ENCODE assay signal across 12 cellular contexts in genomic region chr13:110304256-110304655, GRCh38. TPM values are rescaled to one million over a fixed set of nuclear protein-coding genes. Genes with fewer than 3 reads are reported as not detected.
DNase-seq lines count a peak whose midpoint lies in the region; ATAC-seq and TF ChIP-seq lines count a peak whose summit lies in the region.
"Had no signal": no experiment of that assay in that cellular context is flagged by ENCODE, and none has a peak within 500 bp of the region (broad histone marks: within the 10 kb centered on the region; RNA-seq: fewer than 3 reads in every experiment).

No MANE protein-coding gene starts in this region.

- peaks cover 30% of the 10 kb centered on the region for H3K4me1 ChIP-seq in mammary epithelial cell (ENCODE audit: insufficient read depth, low read length)
- peaks cover 32% of the 10 kb centered on the region for H3K4me1 ChIP-seq in upper lobe of right lung

- peaks cover 5% of the 10 kb centered on the region for H3K36me3 Mint-ChIP-seq in MCF 10A (ENCODE audit: insufficient read depth, unreplicated experiment)
- H3K36me3 Mint-ChIP-seq in neural crest cell (ENCODE audit: low read depth), result no peaks in the 10 kb centered on the region

- H4K20me1 ChIP-seq in mammary epithelial cell (ENCODE audit: insufficient read depth, low read length), result no peaks in the 10 kb centered on the region

- TF ChIP-seq CTCF in MCF 10A (IDR thresholded peaks at IDR 0.05; ENCODE audit: unreplicated experiment) (no peak), mammary epithelial cell (conservative IDR thresholded peaks at IDR 0.05 in 1 of 2, IDR thresholded peaks at IDR 0.05 in 1 of 2; ENCODE audit: extremely low read depth in 1 of 2, insufficient read depth in 1 of 2, low read depth in 1 of 2, low read length in 2 of 2) (no peak), neural crest cell (conservative IDR thresholded peaks at IDR 0.05) (no peak), upper lobe of right lung (IDR thresholded peaks at IDR 0.05) (no peak)

- no peak overlapping the region for H3K9ac ChIP-seq in mammary epithelial cell (ENCODE audit: insufficient read depth, low read length)

- no peaks in the 10 kb centered on the region for H3K27me3 Mint-ChIP-seq in MCF 10A (ENCODE audit: insufficient read depth, unreplicated experiment)
- H3K27me3 Mint-ChIP-seq in neural crest cell (ENCODE audit: low read depth), result peaks cover 4% of the 10 kb centered on the region

- POLR2A ChIA-PET in MCF 10A (lab: Yijun Ruan, JAX), result no interaction called here

- dilution Hi-C loops in mammary epithelial cell (cut with HindIII; ENCODE audit: low sequenced_read_pairs), result no loop called here

- H3K27ac ChIP-seq in mammary epithelial cell (ENCODE audit: insufficient read depth, low read depth, low read length), result no peak overlapping the region
- H3K27ac ChIP-seq in upper lobe of right lung, result no peak overlapping the region

- H3K4me1 Mint-ChIP-seq in MCF 10A (ENCODE audit: insufficient read depth, unreplicated experiment) (peaks cover 29% of the 10 kb centered on the region), neural crest cell (peaks cover 40% of the 10 kb centered on the region)

- DNase-seq in MCF 10A (ENCODE audit: unreplicated experiment), result peak; percentile 18
- DNase-seq in mammary epithelial cell, result no peak
- peak; percentile 48 for DNase-seq in fibroblast of gingiva (ENCODE audit: low read depth)
- no peak for DNase-seq in neural crest cell (ENCODE audit: low read depth, low spot score)
- DNase-seq in upper lobe of right lung, result no peak
- no peak for DNase-seq in NCI-H2107 (lab: John Stamatoyannopoulos, UW)
- no peak for DNase-seq in T-helper 1 cell
- DNase-seq: effector memory CD4-positive, alpha-beta T cell; NCI-H1436 treated with DMSO at 0.1 percent for 48 hours; RPMI8226 had no signal

- intact Hi-C loops in MCF 10A (cut with micrococcal nuclease), result no loop called here
- intact Hi-C loops in mammary epithelial cell (cut with micrococcal nuclease), result no loop called here
- intact Hi-C loops in upper lobe of right lung (cut with DNase I), result loop anchor here (10.0 kb wide), 1 partner anchor 79 kb away; no protein-coding TSS in a partner anchor

- ATAC-seq in upper lobe of right lung, result no peak
- no peak for ATAC-seq in GM18861 (IDR thresholded peaks at IDR 0.05; ENCODE audit: unreplicated experiment)
- ATAC-seq: activated CD4-positive, CD25-positive, alpha-beta regulatory T cell treated with anti-CD3 and anti-CD28 coated beads, Interleukin-2, amount 50 U/mL, for 24 hours had no signal

- in situ Hi-C loops in mammary epithelial cell (cut with MboI; ENCODE audit: low sequenced_read_pairs in 2 of 2), result loop anchor here in 1 of 2 donors (10.0 kb wide), 1 partner anchor 111 kb away; no protein-coding TSS in a partner anchor

- 99% methylated on average over 4 of the region's 4 CpGs for WGBS in mammary epithelial cell (ENCODE audit: low coverage, missing lambda C conversion rate)

- no peak overlapping the region for H3K4me2 ChIP-seq in mammary epithelial cell (ENCODE audit: insufficient read depth, low read depth, low read length)

- H3K4me3 ChIP-seq in mammary epithelial cell (replicated peaks in 1 of 3; ENCODE audit: insufficient read depth in 1 of 3, low read depth in 2 of 3, low read length in 3 of 3), result no peak overlapping the region
- H3K4me3 ChIP-seq in upper lobe of right lung, result peak overlapping the region; percentile 71

- H3K27me3 ChIP-seq in mammary epithelial cell (ENCODE audit: insufficient read depth, low read length), result no peaks in the 10 kb centered on the region
- peaks cover 14% of the 10 kb centered on the region for H3K27me3 ChIP-seq in upper lobe of right lung

- BruUV-seq in MCF 10A (replicated peaks; lab: Mats Ljungman, UMichigan), result no TSS peak
- BruUV-seq in mammary epithelial cell (replicated peaks; lab: Mats Ljungman, UMichigan), result no TSS peak

- CTCF ChIA-PET in MCF 10A (lab: Yijun Ruan, JAX), result no interaction called here
- CTCF ChIA-PET in mammary epithelial cell (lab: Charles Lee; ENCODE audit: low non-redundant PET), result no interaction called here

- H3K4me3 Mint-ChIP-seq in MCF 10A (ENCODE audit: unreplicated experiment), result no peak overlapping the region
- peak overlapping the region; percentile 84 for H3K4me3 Mint-ChIP-seq in neural crest cell

- no peaks in the 10 kb centered on the region for H3K36me3 ChIP-seq in mammary epithelial cell (ENCODE audit: insufficient read depth, low read length)
- H3K36me3 ChIP-seq in upper lobe of right lung, result no peaks in the 10 kb centered on the region

- H3K9me3 ChIP-seq in mammary epithelial cell (replicated peaks; ENCODE audit: insufficient read depth, low read length) (no peaks in the 10 kb centered on the region), upper lobe of right lung (no peaks in the 10 kb centered on the region)

- H3K27ac Mint-ChIP-seq in MCF 10A (ENCODE audit: low read depth, unreplicated experiment) (no peak overlapping the region), neural crest cell (ENCODE audit: unreplicated experiment) (no peak overlapping the region)

- H3K9me3 Mint-ChIP-seq in MCF 10A (ENCODE audit: unreplicated experiment) (no peaks in the 10 kb centered on the region), neural crest cell (no peaks in the 10 kb centered on the region)

- no peak overlapping the region for H2AFZ ChIP-seq in mammary epithelial cell (ENCODE audit: low read depth, low read length)

- peaks cover 86% of the 10 kb centered on the region for H3K79me2 ChIP-seq in mammary epithelial cell (ENCODE audit: insufficient read depth, low read length)

RNA-seq across cellular contexts. Expression of gene COL4A1, which starts 2.7 kb away (rescaled TPM):
- total RNA-seq in MCF 10A (2022), result 25.9 and 42.1 TPM in 2 replicates
- total RNA-seq in mammary epithelial cell, result 10 to 100 TPM; 40.9 to 89.0 TPM
- 28.1 TPM for polyA plus RNA-seq in mammary epithelial cell
- polyA minus RNA-seq in mammary epithelial cell, result 57.7 TPM
- total RNA-seq in neural crest cell, result 65.5 and 67.9 TPM in 2 replicates
- total RNA-seq in upper lobe of right lung, result 242 TPM

RNA-seq across cellular contexts. Expression of gene COL4A2, which starts 2.8 kb away (rescaled TPM):
- total RNA-seq in MCF 10A (2022) (54.6 and 66.0 TPM in 2 replicates), mammary epithelial cell (10 to 100 TPM; 74.9 to 94.2 TPM), neural crest cell (159 and 164 TPM in 2 replicates), upper lobe of right lung (273 TPM)
- 119 TPM for polyA plus RNA-seq in mammary epithelial cell
- polyA minus RNA-seq in mammary epithelial cell, result 78.3 TPM

Comparison
In these comparisons a context has a peak if more than half of its experiments do, and no peak if none do; other contexts are left out.
1. DNase-seq: peak in MCF 10A (single experiment) and fibroblast of gingiva (single experiment); none in mammary epithelial cell (single experiment), neural crest cell (single experiment), upper lobe of right lung (single experiment), NCI-H2107 (single experiment) and T-helper 1 cell (0 of 5).